Comparison of ENCODE assay signal across 18 cellular contexts in the genomic region with DNA sequence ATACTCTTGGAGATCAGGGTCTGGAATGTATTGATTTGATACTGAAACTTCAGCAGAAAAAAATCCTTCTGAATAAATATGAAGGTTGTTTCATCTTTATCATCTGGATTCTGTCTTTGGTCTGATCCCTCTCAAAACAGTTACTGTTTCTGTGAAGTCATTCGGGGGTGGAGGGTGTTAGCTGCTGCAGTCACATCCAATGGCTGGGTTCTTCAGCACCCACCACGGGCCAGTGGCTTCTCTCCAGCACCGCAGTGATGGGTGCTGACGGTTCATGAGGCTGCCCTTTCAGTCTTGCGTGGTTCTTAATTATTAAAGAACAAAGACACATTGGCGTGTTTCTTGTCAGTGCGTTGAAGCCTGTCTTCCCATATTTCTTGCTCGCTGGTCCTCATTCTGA.
"Had no signal": no experiment of that assay in that cellular context is flagged by ENCODE, and none has a peak within 500 bp of the region (broad histone marks: within the 10 kb centered on the region; RNA-seq: fewer than 3 reads in every experiment).

No MANE protein-coding gene starts in this region.

- DNase-seq: activated CD4-positive, alpha-beta T cell treated with anti-CD3 and anti-CD28 coated beads for 36 hours; activated naive CD4-positive, alpha-beta T cell; body of pancreas; effector memory CD8-positive, alpha-beta T cell; foreskin fibroblast; hippocampal formation; left colon; midbrain; ovary; psoas muscle; right cardiac atrium had no signal

- H3K36me3 ChIP-seq: ovary, tibial nerve had no signal

- FAIRE-seq: islet of Langerhans had no signal

- H3K27ac Mint-ChIP-seq: activated CD4-positive, alpha-beta T cell treated with anti-CD3 and anti-CD28 coated beads for 36 hours; activated T-helper 1 cell treated with anti-CD3 and anti-CD28 coated beads, Interleukin-12 subunit alpha, Interleukin-12 subunit beta, Interleukin-2, Interleukin-4 antibody, amounts not matched to agents 30 ng/mL and 10 ng/mL and 1 ng/mL, durations not matched to agents 14 hours and 24 hours and 36 hours; effector memory CD8-positive, alpha-beta T cell; stimulated activated naive CD8-positive, alpha-beta T cell treated with anti-CD3 and anti-CD28 coated beads, Interleukin-15, Interleukin-2, amounts not matched to agents 100 ng/mL and 50 ng/mL, for 24 hours had no signal

- H3K9me3 Mint-ChIP-seq: activated T-helper 1 cell treated with anti-CD3 and anti-CD28 coated beads, Interleukin-12 subunit alpha, Interleukin-12 subunit beta, Interleukin-2, Interleukin-4 antibody, amounts not matched to agents 30 ng/mL and 10 ng/mL and 1 ng/mL, durations not matched to agents 14 hours and 24 hours and 36 hours; effector memory CD8-positive, alpha-beta T cell; neural crest cell; stimulated activated naive CD8-positive, alpha-beta T cell treated with anti-CD3 and anti-CD28 coated beads, Interleukin-15, Interleukin-2, amounts not matched to agents 100 ng/mL and 50 ng/mL, for 24 hours; WTC11 had no signal

- H3K4me1 ChIP-seq: body of pancreas, psoas muscle had no signal

- H3K27me3 ChIP-seq: body of pancreas, ovary, tibial nerve had no signal

- H3K4me3 Mint-ChIP-seq: activated CD4-positive, alpha-beta T cell treated with anti-CD3 and anti-CD28 coated beads for 36 hours; activated T-helper 1 cell treated with anti-CD3 and anti-CD28 coated beads, Interleukin-12 subunit alpha, Interleukin-12 subunit beta, Interleukin-2, Interleukin-4 antibody, amounts not matched to agents 30 ng/mL and 10 ng/mL and 1 ng/mL, durations not matched to agents 14 hours and 24 hours and 36 hours; effector memory CD8-positive, alpha-beta T cell; neural crest cell; stimulated activated naive CD8-positive, alpha-beta T cell treated with anti-CD3 and anti-CD28 coated beads, Interleukin-15, Interleukin-2, amounts not matched to agents 100 ng/mL and 50 ng/mL, for 24 hours; WTC11 had no signal

- H3K27me3 Mint-ChIP-seq: activated CD4-positive, alpha-beta T cell treated with anti-CD3 and anti-CD28 coated beads for 36 hours; stimulated activated naive CD8-positive, alpha-beta T cell treated with anti-CD3 and anti-CD28 coated beads, Interleukin-15, Interleukin-2, amounts not matched to agents 100 ng/mL and 50 ng/mL, for 24 hours had no signal

- ATAC-seq: activated CD4-positive, alpha-beta T cell treated with anti-CD3 and anti-CD28 coated beads for 36 hours; body of pancreas; effector memory CD8-positive, alpha-beta T cell; left colon; psoas muscle had no signal

- H3K9me3 ChIP-seq: body of pancreas, ovary, psoas muscle, tibial nerve had no signal

- H3K36me3 Mint-ChIP-seq: WTC11 had no signal

- H3K4me1 Mint-ChIP-seq: neural crest cell had no signal

- H3K27ac ChIP-seq: body of pancreas, ovary, psoas muscle, tibial nerve had no signal

- H3K4me3 ChIP-seq: body of pancreas, lung, ovary, psoas muscle, tibial nerve had no signal
